ENCODE assay signal across 11 cellular contexts in genomic region chr20:47027042-47027441, GRCh38.
"Had no signal": no experiment of that assay in that cellular context is flagged by ENCODE, and none has a peak within 500 bp of the region (broad histone marks: within the 10 kb centered on the region; RNA-seq: fewer than 3 reads in every experiment).

No MANE protein-coding gene starts in this region.

- H3K27ac ChIP-seq: cardiac muscle cell, skin epidermis had no signal

- H3K27ac Mint-ChIP-seq: activated CD8-positive, alpha-beta T cell treated with anti-CD3 and anti-CD28 coated beads, Interleukin-2, amount 10 ng/mL, durations not matched to agents 7 days and 5 days; activated naive CD4-positive, alpha-beta T cell treated with anti-CD3 and anti-CD28 coated beads for 36 hours; activated T-helper 1 cell treated with anti-CD3 and anti-CD28 coated beads, Interleukin-12 subunit alpha, Interleukin-12 subunit beta, Interleukin-2, Interleukin-4 antibody, amounts not matched to agents 30 ng/mL and 10 ng/mL and 1 ng/mL, durations not matched to agents 14 hours and 24 hours and 36 hours; type B pancreatic cell had no signal

- ATAC-seq: activated CD8-positive, alpha-beta T cell treated with anti-CD3 and anti-CD28 coated beads, Interleukin-2, amount 10 ng/mL, durations not matched to agents 7 days and 5 days had no signal

- H3K4me3 ChIP-seq: cardiac muscle cell, skin epidermis had no signal

- H3K36me3 ChIP-seq: cardiac muscle cell had no signal

- H3K4me3 Mint-ChIP-seq: activated CD8-positive, alpha-beta T cell treated with anti-CD3 and anti-CD28 coated beads, Interleukin-2, amount 10 ng/mL, durations not matched to agents 7 days and 5 days; activated naive CD4-positive, alpha-beta T cell treated with anti-CD3 and anti-CD28 coated beads for 36 hours; activated T-helper 1 cell treated with anti-CD3 and anti-CD28 coated beads, Interleukin-12 subunit alpha, Interleukin-12 subunit beta, Interleukin-2, Interleukin-4 antibody, amounts not matched to agents 30 ng/mL and 10 ng/mL and 1 ng/mL, durations not matched to agents 14 hours and 24 hours and 36 hours; neural crest cell; type B pancreatic cell had no signal

- DNase-seq: activated CD4-positive, alpha-beta T cell treated with anti-CD3 and anti-CD28 coated beads for 4 hours; activated CD8-positive, alpha-beta T cell treated with anti-CD3 and anti-CD28 coated beads, Interleukin-2, amount 10 ng/mL, durations not matched to agents 7 days and 5 days; activated naive CD4-positive, alpha-beta T cell treated with anti-CD3 and anti-CD28 coated beads for 36 hours; hippocampal formation; stimulated activated CD4-positive, alpha-beta T cell treated with anti-CD3 and anti-CD28 coated beads, Interleukin-4, amount 100 ng/mL, for 4 hours; T-helper 1 cell had no signal

- H3K9me3 Mint-ChIP-seq: activated naive CD4-positive, alpha-beta T cell treated with anti-CD3 and anti-CD28 coated beads for 36 hours; neural crest cell; type B pancreatic cell had no signal
